In the genomic region with DNA sequence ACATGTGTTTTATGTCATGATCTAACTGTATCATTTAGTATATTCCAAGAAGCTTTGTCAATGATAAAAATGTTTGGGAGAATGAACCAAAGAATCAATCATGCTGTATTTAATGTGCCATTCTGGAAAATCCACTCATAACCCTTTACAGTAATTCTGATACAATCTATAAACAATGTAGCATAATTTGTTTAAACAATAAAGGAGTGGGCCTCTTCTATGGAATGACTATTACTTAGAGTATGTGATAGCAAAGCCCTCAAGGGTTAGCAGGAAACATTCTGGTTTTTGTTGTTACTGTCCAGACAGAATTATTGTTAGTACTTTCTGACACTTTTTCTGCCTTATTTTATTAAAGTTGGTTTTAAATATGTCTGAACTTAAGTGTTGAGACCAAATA, we compare ENCODE assay signal across 25 cellular contexts.
"Had no signal": no experiment of that assay in that cellular context is flagged by ENCODE, and none has a peak within 500 bp of the region (broad histone marks: within the 10 kb centered on the region; RNA-seq: fewer than 3 reads in every experiment).

No MANE protein-coding gene starts in this region.

- H3K36me3 ChIP-seq: neural progenitor cell, ovary, right lobe of liver, sigmoid colon, stomach, thoracic aorta, thyroid gland, tibial nerve, upper lobe of left lung, vagina had no signal

- DNase-seq: natural killer cell; occipital lobe; ovary; posterior cingulate gyrus; psoas muscle; right cardiac atrium; right lobe of liver; sigmoid colon; small intestine; stimulated activated CD4-positive, alpha-beta T cell treated with anti-CD3 and anti-CD28 coated beads, Interleukin-15, amount 100 ng/mL, for 24 hours; stimulated activated CD4-positive, alpha-beta T cell treated with anti-CD3 and anti-CD28 coated beads, Interleukin-2, amount 100 ng/mL, for 24 hours; stimulated activated CD4-positive, alpha-beta T cell treated with anti-CD3 and anti-CD28 coated beads, Interleukin-2, amount 100 ng/mL, for 48 hours; stimulated activated CD4-positive, alpha-beta T cell treated with anti-CD3 and anti-CD28 coated beads, Interleukin-4, amount 100 ng/mL, for 24 hours; stimulated activated naive B cell treated with anti-CD40 and anti-IgM and Interleukin-4, amounts not matched to agents 10 μg/mL and 1 μg/mL and 100 μg/mL, for 72 hours; stimulated activated naive CD4-positive, alpha-beta T cell treated with Interleukin-2 at 50 U/mL for 16 hours; stomach; thyroid gland; trophoblast cell; upper lobe of left lung had no signal

- H3K4me1 ChIP-seq: neural progenitor cell, parathyroid adenoma, psoas muscle, right lobe of liver, sigmoid colon, stomach, thyroid gland, upper lobe of left lung, vagina had no signal

- H3K27me3 ChIP-seq: neural progenitor cell, ovary, right lobe of liver, sigmoid colon, stomach, thyroid gland, tibial nerve, upper lobe of left lung, vagina had no signal

- H3K27ac ChIP-seq: neural progenitor cell, ovary, parathyroid adenoma, psoas muscle, right lobe of liver, sigmoid colon, stomach, thoracic aorta, thyroid gland, tibial nerve, upper lobe of left lung, vagina had no signal

- ATAC-seq: natural killer cell; psoas muscle; right cardiac atrium; right lobe of liver; stimulated activated effector memory CD8-positive, alpha-beta T cell treated with anti-CD3 and anti-CD28 coated beads, Interleukin-12 subunit alpha, Interleukin-12 subunit beta, amount 100 ng/mL, for 72 hours; stimulated activated naive B cell treated with anti-CD40 and anti-IgM and Interleukin-4, amounts not matched to agents 10 μg/mL and 1 μg/mL and 100 μg/mL, for 72 hours had no signal

- H3K9ac ChIP-seq: neural progenitor cell, parathyroid adenoma had no signal

- H3K4me2 ChIP-seq: neural progenitor cell had no signal

- H3K4me3 ChIP-seq: neural progenitor cell, ovary, psoas muscle, right lobe of liver, sigmoid colon, stomach, thoracic aorta, thyroid gland, tibial nerve, upper lobe of left lung, vagina had no signal

- H3K9me3 ChIP-seq: ovary, psoas muscle, right lobe of liver, sigmoid colon, stomach, thoracic aorta, thyroid gland, tibial nerve, upper lobe of left lung, vagina had no signal

- H2AFZ ChIP-seq: neural progenitor cell, parathyroid adenoma had no signal
